24 cellular contexts compared by ENCODE assay signal in the genomic region with DNA sequence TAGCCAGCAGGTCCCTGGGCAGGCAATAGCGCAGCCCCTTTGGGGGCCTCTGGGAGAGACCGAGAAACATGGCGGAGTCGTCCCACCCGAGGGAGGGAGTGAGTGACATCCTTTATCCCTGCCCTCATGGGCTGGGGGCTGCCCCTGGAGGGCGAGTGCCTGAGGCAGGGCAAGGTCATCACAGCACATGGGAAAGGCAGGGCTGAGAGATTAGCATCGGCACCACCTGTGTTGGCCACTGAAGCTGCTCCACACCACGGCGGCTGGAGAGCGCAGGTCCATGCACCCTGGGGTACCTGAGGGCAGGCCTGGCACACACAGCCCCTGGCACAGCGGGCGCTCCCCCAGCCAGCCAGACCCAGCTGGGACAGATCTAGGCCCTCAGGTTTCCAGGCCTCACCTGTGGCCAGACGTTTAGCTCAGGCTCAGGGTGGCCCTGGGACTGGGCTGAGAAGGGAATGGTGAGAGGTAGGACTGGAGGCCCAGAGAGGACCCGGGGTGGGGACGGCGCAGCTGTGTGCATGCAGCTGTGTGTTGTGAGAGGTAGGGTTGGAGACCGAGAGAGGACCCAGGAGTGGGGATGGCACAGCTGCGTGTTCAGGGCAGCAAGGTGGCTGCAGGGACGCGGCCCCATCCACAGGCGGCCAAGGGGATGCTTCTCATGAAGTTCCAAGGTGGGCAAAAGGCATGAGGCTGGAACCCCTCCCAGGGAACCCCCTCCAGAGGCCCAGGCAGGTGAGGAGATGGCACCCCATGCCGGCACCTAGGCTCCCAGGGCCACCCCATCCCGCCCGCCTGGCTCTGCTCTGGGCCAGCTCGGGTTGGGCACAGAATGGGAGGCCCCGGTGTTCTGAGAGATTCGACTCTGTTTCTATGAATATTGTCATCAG.
A peak's percentile ranks its signal among the peaks of the same experiment; 100 is the strongest.
DNase-seq lines count a peak whose midpoint lies in the region; ATAC-seq and TF ChIP-seq lines count a peak whose summit lies in the region.
"Had no signal": no experiment of that assay in that cellular context is flagged by ENCODE, and none has a peak within 500 bp of the region (broad histone marks: within the 10 kb centered on the region; RNA-seq: fewer than 3 reads in every experiment).

No MANE protein-coding gene starts in this region.

- H3K27me3 Mint-ChIP-seq in glutamatergic neuron (ENCODE audit: unreplicated experiment): peaks cover 13% of the 10 kb centered on the region

- no peak for TF ChIP-seq CTCF in right atrium auricular region (IDR thresholded peaks at IDR 0.05)
- no peak for TF ChIP-seq CTCF in Panc1 (IDR thresholded peaks at IDR 0.05)
- no peak for TF ChIP-seq CTCF in glutamatergic neuron (IDR thresholded peaks at IDR 0.05; ENCODE audit: partially characterized antibody, unreplicated experiment)
- TF ChIP-seq CTCF in psoas muscle (IDR thresholded peaks at IDR 0.05): no peak

- H3K4me3 ChIP-seq in right atrium auricular region (no peak overlapping the region), Panc1 (ENCODE audit: low read depth in 2 of 2, low read length in 2 of 2) (no peak overlapping the region), psoas muscle (no peak overlapping the region)
- H3K4me3 ChIP-seq: GM23338, Peyer's patch had no signal

- H3K27me3 ChIP-seq in right atrium auricular region (no peaks in the 10 kb centered on the region), Panc1 (ENCODE audit: control insufficient read depth, insufficient read depth, low read length) (no peaks in the 10 kb centered on the region), psoas muscle (ENCODE audit: insufficient read depth in 3 of 3, low read length in 2 of 3) (peaks cover 0 to 34% (median 10%) of the 10 kb centered on the region in 3 donors)
- H3K27me3 ChIP-seq: Peyer's patch had no signal

- DNase-seq in Right ventricle myocardium inferior (ENCODE audit: missing footprints): peak; percentile 63
- DNase-seq in right atrium auricular region (ENCODE audit: low spot score): no peak
- DNase-seq in Panc1 (ENCODE audit: low read depth, low spot score): no peak
- peak; percentile 4 for DNase-seq in glutamatergic neuron
- DNase-seq in psoas muscle: peak; percentile 9 to 35
- no peak for DNase-seq in DMS 273 treated with DMSO at 0.1 percent for 48 hours (lab: John Stamatoyannopoulos, UW)
- DNase-seq in A172 (ENCODE audit: low spot score): no peak
- no peak for DNase-seq in mucosa of gallbladder (ENCODE audit: low spot score)
- DNase-seq: 8988T; AML-193; C1 segment of cervical spinal cord; CD8-positive, alpha-beta T cell; DMS53; GDM1; NCI-H1105; NCI-H146; NCI-H2029; NCI-H226; NCI-H510A treated with DMSO at 0.1 percent for 48 hours; NCI-H748 treated with DMSO at 0.1 percent for 48 hours; NK-92 treated with Interleukin-12 subunit alpha and Interleukin-12 subunit beta, amount 100 ng/mL, for 24 hours; Peyer's patch had no signal

- no TSS peak for BruUV-seq in Panc1 (replicated peaks; lab: Mats Ljungman, UMichigan)

- no peak overlapping the region for H3K27ac Mint-ChIP-seq in glutamatergic neuron (ENCODE audit: unreplicated experiment)
- H3K27ac Mint-ChIP-seq: CD8-positive, alpha-beta T cell; GM23338 had no signal

- peaks cover 4% of the 10 kb centered on the region for H3K9me3 Mint-ChIP-seq in glutamatergic neuron (ENCODE audit: unreplicated experiment)
- H3K9me3 Mint-ChIP-seq: CD8-positive, alpha-beta T cell; IgD-negative memory B cell had no signal

- H3K4me3 Mint-ChIP-seq in glutamatergic neuron (ENCODE audit: unreplicated experiment): no peak overlapping the region
- H3K4me3 Mint-ChIP-seq: CD8-positive, alpha-beta T cell; GM23338; IgD-negative memory B cell had no signal

- H3K9me3 ChIP-seq in right atrium auricular region: no peaks in the 10 kb centered on the region
- no peaks in the 10 kb centered on the region for H3K9me3 ChIP-seq in Panc1 (ENCODE audit: control insufficient read depth, insufficient read depth, low read depth, low read length)
- no peaks in the 10 kb centered on the region for H3K9me3 ChIP-seq in psoas muscle
- H3K9me3 ChIP-seq: Peyer's patch had no signal

- intact Hi-C loops in Right ventricle myocardium inferior (cut with DNase I): no loop called here
- intact Hi-C loops in Panc1 (cut with micrococcal nuclease; ENCODE audit: unreplicated experiment): no loop called here
- intact Hi-C loops in psoas muscle (cut with DNase I): no loop called here

- 85 to 90% (median 86%) methylated on average over 26 to 27 of the region's 27 CpGs for WGBS in psoas muscle, 3 donors

- peak; percentile 26 for ATAC-seq in Right ventricle myocardium inferior
- ATAC-seq in Panc1: 0 out of 2 replicates have a peak, but pooled peaks have one; percentile 48
- ATAC-seq in psoas muscle: no peak
- ATAC-seq: CD8-positive, alpha-beta T cell; GM23338 had no signal

- H3K36me3 Mint-ChIP-seq in glutamatergic neuron (ENCODE audit: unreplicated experiment): no peaks in the 10 kb centered on the region
- H3K36me3 Mint-ChIP-seq: CD8-positive, alpha-beta T cell had no signal

- H3K4me1 ChIP-seq in right atrium auricular region (no peaks in the 10 kb centered on the region), Panc1 (ENCODE audit: control insufficient read depth, insufficient read depth, low read length) (no peaks in the 10 kb centered on the region), psoas muscle (no peaks in the 10 kb centered on the region)
- H3K4me1 ChIP-seq: Peyer's patch had no signal

- H3K36me3 ChIP-seq in right atrium auricular region: no peaks in the 10 kb centered on the region
- no peaks in the 10 kb centered on the region for H3K36me3 ChIP-seq in Panc1 (ENCODE audit: control insufficient read depth, insufficient read depth, low read length)
- H3K36me3 ChIP-seq in psoas muscle (ENCODE audit: insufficient read depth in 1 of 2, low read depth in 1 of 2): no peaks in the 10 kb centered on the region
- H3K36me3 ChIP-seq: Peyer's patch had no signal

- in situ Hi-C loops in Panc1 (cut with HindIII; ENCODE audit: low pct_unique_long_range_greater_than_20kb, low sequenced_read_pairs): no loop called here

- H3K27ac ChIP-seq in right atrium auricular region (no peak overlapping the region), Panc1 (ENCODE audit: low read length) (no peak overlapping the region), psoas muscle (no peak overlapping the region)
- H3K27ac ChIP-seq: Peyer's patch had no signal

- no peaks in the 10 kb centered on the region for H3K4me1 Mint-ChIP-seq in glutamatergic neuron (ENCODE audit: low read depth, unreplicated experiment)
- H3K4me1 Mint-ChIP-seq: GM23338, IgD-negative memory B cell had no signal

- POLR2A ChIA-PET in Panc1 (lab: Charles Lee): no interaction called here

- CTCF ChIA-PET in Panc1 (lab: Charles Lee): no interaction called here

Comparison
In these comparisons a context has a peak if more than half of its experiments do, and no peak if none do; other contexts are left out.
1. DNase-seq: peak in Right ventricle myocardium inferior (single experiment), glutamatergic neuron (single experiment) and psoas muscle (2 of 2); none in right atrium auricular region (single experiment), Panc1 (single experiment), DMS 273 treated with DMSO at 0.1 percent for 48 hours (single experiment), A172 (single experiment) and mucosa of gallbladder (single experiment).
2. ATAC-seq: peak in Right ventricle myocardium inferior (single experiment) and Panc1 (single experiment); none in psoas muscle (0 of 4).